In genomic region chr20:34705383-34706021, GRCh38 we compare ENCODE assay signal across 8 cellular contexts. TPM values are rescaled to one million over a fixed set of nuclear protein-coding genes. Genes with fewer than 3 reads are reported as not detected.
DNase-seq lines count a peak whose midpoint lies in the region; ATAC-seq and TF ChIP-seq lines count a peak whose summit lies in the region.

No MANE protein-coding gene starts in this region.

- H3K4me1 ChIP-seq in lower lobe of right lung (peaks cover 31% of the 10 kb centered on the region), uterus (no peaks in the 10 kb centered on the region)

- DNase-seq in NCI-H748 (lab: John Stamatoyannopoulos, UW; ENCODE audit: unreplicated experiment), result peak; percentile 16
- no peak for DNase-seq in NCI-H748 treated with DMSO at 0.1 percent for 48 hours (lab: John Stamatoyannopoulos, UW)
- DNase-seq in NCI-H82 (lab: John Stamatoyannopoulos, UW), result peak; percentile 72
- peak; percentile 31 for DNase-seq in choroid plexus epithelial cell (ENCODE audit: low read depth)
- DNase-seq in lower lobe of right lung, result no peak
- no peak for DNase-seq in uterus
- no peak for DNase-seq in kidney glomerular epithelial cell (lab: John Stamatoyannopoulos, UW)

- H3K36me3 ChIP-seq in lower lobe of right lung, result no peaks in the 10 kb centered on the region
- H3K36me3 ChIP-seq in uterus, result no peaks in the 10 kb centered on the region

- no peak for ATAC-seq in lower lobe of right lung
- no peak for ATAC-seq in GM18907 (IDR thresholded peaks at IDR 0.05; ENCODE audit: unreplicated experiment)

- H3K27me3 ChIP-seq in lower lobe of right lung (ENCODE audit: low read depth) (no peaks in the 10 kb centered on the region), uterus (no peaks in the 10 kb centered on the region)

- H3K9me3 ChIP-seq in lower lobe of right lung (no peaks in the 10 kb centered on the region), uterus (no peaks in the 10 kb centered on the region)

- intact Hi-C loops in lower lobe of right lung (cut with DNase I), result no loop called here
- intact Hi-C loops in uterus (cut with DNase I; ENCODE audit: low total_unique reads), result no loop called here

- peak; percentile 13 for TF ChIP-seq CTCF in choroid plexus epithelial cell (conservative IDR thresholded peaks at IDR 0.05; ENCODE audit: low read depth, low read length)
- no peak for TF ChIP-seq CTCF in lower lobe of right lung (IDR thresholded peaks at IDR 0.05)
- TF ChIP-seq CTCF in uterus (IDR thresholded peaks at IDR 0.05), result no peak

- TF ChIP-seq POLR2A in uterus (IDR thresholded peaks at IDR 0.05), result no peak

- H3K4me3 ChIP-seq in choroid plexus epithelial cell (ENCODE audit: low read depth, low read length), result peak overlapping the region; percentile 87
- H3K4me3 ChIP-seq in lower lobe of right lung, result peak overlapping the region; percentile 70
- no peak overlapping the region for H3K4me3 ChIP-seq in uterus

- H3K27ac ChIP-seq in lower lobe of right lung (peak overlapping the region; percentile 100), uterus (peak overlapping the region; percentile 98)

RNA-seq across cellular contexts. Expression of gene TP53INP2, which starts 1.4 kb away (rescaled TPM):
- total RNA-seq in lower lobe of right lung (13.6 TPM), uterus (10 to 100 TPM in 1 of 4 donors, 1 to 10 TPM in 3; 1.2 to 23.2 (median 2.8) TPM)

RNA-seq across cellular contexts. Expression of gene PIGU, which starts 28.6 kb away (rescaled TPM):
- 13.8 TPM for total RNA-seq in lower lobe of right lung
- 10 to 100 TPM in 2 of 4 donors, 1 to 10 TPM in 2; 9.5 to 17.5 (median 12.5) TPM for total RNA-seq in uterus

Comparison
In these comparisons a context has a peak if more than half of its experiments do, and no peak if none do; other contexts are left out.
1. DNase-seq: peak in NCI-H748 (single experiment), NCI-H82 (single experiment) and choroid plexus epithelial cell (single experiment); none in NCI-H748 treated with DMSO at 0.1 percent for 48 hours (single experiment), lower lobe of right lung (single experiment), uterus (0 of 2) and kidney glomerular epithelial cell (single experiment).
2. H3K4me3 ChIP-seq: peak in choroid plexus epithelial cell (single experiment) and lower lobe of right lung (single experiment); none in uterus (0 of 2).